Comparison of ENCODE assay signal across 1 cellular context in the genomic region with DNA sequence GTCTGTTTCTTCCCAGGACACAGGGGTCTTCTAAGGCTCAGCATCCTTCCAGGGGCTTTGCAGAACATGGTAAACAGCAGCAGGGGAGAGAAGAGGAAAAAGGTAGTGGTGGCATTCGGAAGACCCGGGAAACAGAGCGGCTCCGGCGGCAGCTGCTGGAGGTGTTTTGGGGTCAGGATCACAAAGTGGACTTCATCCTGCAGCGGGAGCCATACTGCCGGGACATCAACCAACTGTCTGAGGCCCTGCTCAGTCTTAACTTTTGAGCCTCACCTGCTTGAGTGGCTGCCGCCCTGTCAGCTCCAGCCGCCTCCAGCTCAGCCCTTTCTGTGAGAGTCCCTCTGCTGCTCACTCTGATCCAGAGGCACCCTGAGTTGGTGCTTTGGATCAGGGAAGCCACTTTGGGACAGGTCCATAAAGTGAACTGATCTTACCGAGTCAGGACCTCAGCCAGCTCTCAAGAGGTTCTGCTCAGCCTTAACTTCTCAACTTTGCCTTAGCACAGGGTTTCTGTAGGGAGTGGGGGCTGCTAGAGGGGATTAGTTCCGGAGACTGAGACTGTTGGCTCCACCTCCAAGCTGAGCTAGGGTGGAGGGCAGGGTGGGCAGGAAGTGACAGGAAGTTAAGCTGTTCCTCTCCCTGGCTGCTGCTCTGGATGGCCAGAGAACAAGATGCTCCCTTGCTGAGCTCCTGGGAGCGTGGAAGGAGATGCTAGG.
TF ChIP-seq lines count a peak whose summit lies in the region.

No MANE protein-coding gene starts in this region.

TF ChIP-seq in GM12878, 131 proteins besides CTCF, POLR2A, EP300 and RAD21:
- TF ChIP-seq IKZF2 (IDR thresholded peaks at IDR 0.05): 0 out of 4 replicates have a peak, but pooled peaks of 1 of the 2 experiments have one; percentile 42
- TF ChIP-seq, protein P1, sequence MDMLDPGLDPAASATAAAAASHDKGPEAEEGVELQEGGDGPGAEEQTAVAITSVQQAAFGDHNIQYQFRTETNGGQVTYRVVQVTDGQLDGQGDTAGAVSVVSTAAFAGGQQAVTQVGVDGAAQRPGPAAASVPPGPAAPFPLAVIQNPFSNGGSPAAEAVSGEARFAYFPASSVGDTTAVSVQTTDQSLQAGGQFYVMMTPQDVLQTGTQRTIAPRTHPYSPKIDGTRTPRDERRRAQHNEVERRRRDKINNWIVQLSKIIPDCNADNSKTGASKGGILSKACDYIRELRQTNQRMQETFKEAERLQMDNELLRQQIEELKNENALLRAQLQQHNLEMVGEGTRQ (IDR thresholded peaks at IDR 0.05; ENCODE audit: borderline replicate concordance, low read depth, low read length): no peak
- TF ChIP-seq, protein P2, sequence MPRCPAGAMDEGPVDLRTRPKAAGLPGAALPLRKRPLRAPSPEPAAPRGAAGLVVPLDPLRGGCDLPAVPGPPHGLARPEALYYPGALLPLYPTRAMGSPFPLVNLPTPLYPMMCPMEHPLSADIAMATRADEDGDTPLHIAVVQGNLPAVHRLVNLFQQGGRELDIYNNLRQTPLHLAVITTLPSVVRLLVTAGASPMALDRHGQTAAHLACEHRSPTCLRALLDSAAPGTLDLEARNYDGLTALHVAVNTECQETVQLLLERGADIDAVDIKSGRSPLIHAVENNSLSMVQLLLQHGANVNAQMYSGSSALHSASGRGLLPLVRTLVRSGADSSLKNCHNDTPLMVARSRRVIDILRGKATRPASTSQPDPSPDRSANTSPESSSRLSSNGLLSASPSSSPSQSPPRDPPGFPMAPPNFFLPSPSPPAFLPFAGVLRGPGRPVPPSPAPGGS (IDR thresholded peaks at IDR 0.05; ENCODE audit: borderline replicate concordance, insufficient read depth, low read depth, low read length, poor library complexity, severe bottlenecking): no peak
- TF ChIP-seq POU2F2 (IDR thresholded peaks at IDR 0.05; ENCODE audit: borderline replicate concordance, low read depth, low read length): no peak
- TF ChIP-seq FOXK2 (IDR thresholded peaks at IDR 0.05): no peak
- TF ChIP-seq CBFB (IDR thresholded peaks at IDR 0.05; ENCODE audit: low read depth): 0 out of 2 replicates have a peak, but pooled peaks have one; percentile 11
- 0 out of 4 replicates have a peak, but pooled peaks of 1 of the 2 experiments have one; percentile 0 for TF ChIP-seq BHLHE40 (IDR thresholded peaks at IDR 0.05; ENCODE audit: borderline replicate concordance in 1 of 2, low read depth in 2 of 2, low read length in 1 of 2)
- no peak for TF ChIP-seq FOXM1 (IDR thresholded peaks at IDR 0.05; ENCODE audit: low read depth, low read length)
- TF ChIP-seq STAT3 (IDR thresholded peaks at IDR 0.05; ENCODE audit: low read depth, low read length): no peak
- TF ChIP-seq, protein P3, sequence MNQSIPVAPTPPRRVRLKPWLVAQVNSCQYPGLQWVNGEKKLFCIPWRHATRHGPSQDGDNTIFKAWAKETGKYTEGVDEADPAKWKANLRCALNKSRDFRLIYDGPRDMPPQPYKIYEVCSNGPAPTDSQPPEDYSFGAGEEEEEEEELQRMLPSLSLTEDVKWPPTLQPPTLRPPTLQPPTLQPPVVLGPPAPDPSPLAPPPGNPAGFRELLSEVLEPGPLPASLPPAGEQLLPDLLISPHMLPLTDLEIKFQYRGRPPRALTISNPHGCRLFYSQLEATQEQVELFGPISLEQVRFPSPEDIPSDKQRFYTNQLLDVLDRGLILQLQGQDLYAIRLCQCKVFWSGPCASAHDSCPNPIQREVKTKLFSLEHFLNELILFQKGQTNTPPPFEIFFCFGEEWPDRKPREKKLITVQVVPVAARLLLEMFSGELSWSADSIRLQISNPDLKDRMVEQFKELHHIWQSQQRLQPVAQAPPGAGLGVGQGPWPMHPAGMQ (IDR thresholded peaks at IDR 0.05; ENCODE audit: borderline replicate concordance): 0 out of 2 replicates have a peak, but pooled peaks have one; percentile 17
- TF ChIP-seq HCFC1 (IDR thresholded peaks at IDR 0.05; ENCODE audit: low read length): no peak
- TF ChIP-seq ESRRA (IDR thresholded peaks at IDR 0.05; ENCODE audit: low read length): no peak
- TF ChIP-seq NBN (IDR thresholded peaks at IDR 0.05): no peak
- TF ChIP-seq NFYA (IDR thresholded peaks at IDR 0.05; ENCODE audit: borderline replicate concordance, low read depth, low read length): no peak
